Comparison of ENCODE assay signal across 14 cellular contexts in the genomic region with DNA sequence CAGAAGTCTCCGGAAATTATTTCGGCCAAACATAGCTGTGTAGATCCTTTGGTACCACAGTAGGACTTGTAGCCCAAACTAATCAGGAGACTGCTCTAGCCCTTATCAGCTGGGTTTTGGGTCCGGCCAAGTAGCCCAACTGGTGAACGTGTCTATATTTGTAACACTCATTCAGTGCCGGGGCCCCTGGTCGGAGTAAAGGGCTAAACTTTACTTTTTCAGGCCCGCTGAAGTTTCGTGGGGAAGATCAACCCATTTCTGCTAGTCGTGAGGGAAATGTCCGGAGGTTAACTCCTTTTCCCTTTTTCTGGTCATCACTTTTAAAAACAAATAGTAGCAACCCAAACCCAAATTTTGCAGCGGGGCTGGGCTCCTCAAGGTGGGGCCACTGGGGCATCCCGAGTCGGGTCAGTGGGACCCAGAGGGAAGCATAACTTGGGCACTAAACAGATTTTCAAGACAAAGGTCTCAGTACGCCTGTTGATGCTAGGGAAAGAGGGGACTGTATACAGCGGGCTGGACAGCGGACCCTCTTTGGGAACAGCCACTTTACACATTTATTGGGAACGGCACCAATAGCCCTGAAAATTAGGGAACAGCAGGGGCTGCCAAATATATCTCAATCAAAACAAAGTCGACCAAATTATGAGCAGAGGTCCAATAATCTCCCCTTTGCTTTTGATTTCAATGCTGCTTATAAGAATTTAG. TPM values are rescaled to one million over a fixed set of nuclear protein-coding genes. Genes with fewer than 3 reads are reported as not detected.
DNase-seq lines count a peak whose midpoint lies in the region; ATAC-seq, FAIRE-seq and TF ChIP-seq lines count a peak whose summit lies in the region.
"Had no signal": no experiment of that assay in that cellular context is flagged by ENCODE, and none has a peak within 500 bp of the region (broad histone marks: within the 10 kb centered on the region; RNA-seq: fewer than 3 reads in every experiment).

No MANE protein-coding gene starts in this region.

- H3K27ac Mint-ChIP-seq in stimulated activated naive CD8-positive, alpha-beta T cell treated with anti-CD3 and anti-CD28 coated beads, Interleukin-15, amount 100 ng/mL, for 72 hours, result no peak overlapping the region

- 8% methylated on average over 18 of the region's 18 CpGs; no CpG with 5 or more reads in 1 of the 2 experiments for WGBS in H1 (ENCODE audit: extremely low coverage in 1 of 2, insufficient coverage in 1 of 2, insufficient read length in 1 of 2, insufficient replicate concordance in 2 of 2, low coverage in 1 of 2, low lambda C conversion rate in 2 of 2, missing lambda C conversion rate in 1 of 2), 2 experiments

- peak overlapping the region; percentile 68 to 73; a peak in 2 of 4 replicates for H3K4me2 ChIP-seq in H1 (ENCODE audit: insufficient read depth in 1 of 2, low read depth in 2 of 2, low read length in 2 of 2)

- H2AK5ac ChIP-seq in H1 (ENCODE audit: low read depth, low read length), result no peak overlapping the region

- H3K4me3 ChIP-seq in NB4 (ENCODE audit: low read depth, low read length), result peak overlapping the region; percentile 60
- peak overlapping the region in 1 of 4 experiments; percentile 55; a peak in 2 of 8 replicates for H3K4me3 ChIP-seq in H1 (ENCODE audit: extremely low read depth in 1 of 4, insufficient read depth in 2 of 4, low read depth in 3 of 4, low read length in 4 of 4)

- H3K23me2 ChIP-seq in H1 (ENCODE audit: low read depth, low read length), result peaks cover 5% of the 10 kb centered on the region

- H3K9ac ChIP-seq in H1 (replicated peaks in 1 of 4; ENCODE audit: extremely low read depth in 1 of 4, low read depth in 3 of 4, low read length in 3 of 4), result no peak overlapping the region

- POLR2A ChIA-PET in H1 (lab: Charles Lee; ENCODE audit: partially characterized antibody), result interaction anchor here (1.3 to 2.0 kb wide), 3 partner anchors 10 to 16 kb away, joined by 3 to 15 read pairs (median 13); a partner anchor contains a TSS

- H3K9me3 ChIP-seq in H1 (ENCODE audit: insufficient read depth in 2 of 2, low read depth in 1 of 2, low read length in 1 of 2), result no peaks in the 10 kb centered on the region

- H4K5ac ChIP-seq in H1 (ENCODE audit: insufficient read length, low read depth, low read length), result no peak overlapping the region

- H2AFZ ChIP-seq in H1 (ENCODE audit: low read length), result no peak overlapping the region

- no peak overlapping the region for H2BK15ac ChIP-seq in H1 (ENCODE audit: low read length)

- ATAC-seq in stimulated activated naive CD8-positive, alpha-beta T cell treated with anti-CD3 and anti-CD28 coated beads, Interleukin-15, amount 100 ng/mL, for 72 hours, result no peak
- ATAC-seq in HG02852 (IDR thresholded peaks at IDR 0.05; ENCODE audit: unreplicated experiment), result no peak
- ATAC-seq in HG03159 (IDR thresholded peaks at IDR 0.05; ENCODE audit: unreplicated experiment), result no peak

- TF ChIP-seq RAD21 in H1 (IDR thresholded peaks at IDR 0.05 in 1 of 2, conservative IDR thresholded peaks at IDR 0.05 in 1 of 2; ENCODE audit: low read depth in 2 of 2, low read length in 2 of 2), result no peak

- H3K4me3 Mint-ChIP-seq in stimulated activated naive CD8-positive, alpha-beta T cell treated with anti-CD3 and anti-CD28 coated beads, Interleukin-15, amount 100 ng/mL, for 72 hours, result peak overlapping the region; percentile 77 to 82

- H3K56ac ChIP-seq in H1 (replicated peaks; ENCODE audit: insufficient read length, low read depth, low read length), result no peak overlapping the region

- H4K91ac ChIP-seq in H1 (replicated peaks; ENCODE audit: insufficient read length, low read length), result no peak overlapping the region

- H3K4ac ChIP-seq in H1 (replicated peaks; ENCODE audit: insufficient read length, low read depth, low read length), result no peak overlapping the region

- peaks cover 0 to 2% (median 0%) of the 10 kb centered on the region in 4 experiments; a peak in 1 of 8 replicates for H3K36me3 ChIP-seq in H1 (ENCODE audit: control insufficient read depth in 2 of 4, insufficient read depth in 4 of 4, low read length in 3 of 4)

- no peak for TF ChIP-seq EP300 in H1 (IDR thresholded peaks at IDR 0.05; ENCODE audit: borderline replicate concordance in 1 of 2, low read depth in 2 of 2, low read length in 2 of 2)

- no peak overlapping the region for H3K23ac ChIP-seq in H1 (ENCODE audit: insufficient read length)

- H3K18ac ChIP-seq in H1 (ENCODE audit: extremely low read depth, low read length), result no peak overlapping the region

- H3K27ac ChIP-seq in H1 (ENCODE audit: low read depth, low read length), result no peak overlapping the region

- CTCF ChIA-PET in H1 (lab: Charles Lee; ENCODE audit: partially characterized antibody), result interaction anchor here (0.7 to 6.4 kb wide), 7 partner anchors 8 to 317 kb away, joined by 3 to 112 read pairs (median 4); a partner anchor contains a TSS

- H4K8ac ChIP-seq in H1 (ENCODE audit: extremely low read depth, insufficient read depth, low read length), result no peak overlapping the region

- no peak overlapping the region for H2BK12ac ChIP-seq in H1 (ENCODE audit: low read depth, low read length)

- H3K27me3 ChIP-seq in H1 (replicated peaks in 1 of 4; ENCODE audit: control insufficient read depth in 3 of 4, extremely low read depth in 1 of 4, insufficient read depth in 3 of 4, low read length in 3 of 4), result peaks cover 84 to 94% (median 92%) of the 10 kb centered on the region in 4 experiments

- no peaks in the 10 kb centered on the region for H3K79me2 ChIP-seq in H1 (ENCODE audit: control insufficient read depth in 1 of 2, insufficient read depth in 2 of 2, low read length in 2 of 2)

- TF ChIP-seq CTCF in NB4 (IDR thresholded peaks at IDR 0.05; ENCODE audit: low read depth, low read length) (no peak), H1 (IDR thresholded peaks at IDR 0.05; ENCODE audit: control extremely low read depth in 1 of 3, insufficient read depth in 1 of 3, low read depth in 1 of 3, low read length in 3 of 3) (no peak)

- H3K79me1 ChIP-seq in H1 (ENCODE audit: low read depth, low read length), result no peaks in the 10 kb centered on the region

- H2BK120ac ChIP-seq in H1 (replicated peaks; ENCODE audit: low read depth, low read length), result no peak overlapping the region

- H2BK5ac ChIP-seq in H1 (ENCODE audit: low read depth, low read length), result no peak overlapping the region

- no peak for TF ChIP-seq POLR2A in NB4 (IDR thresholded peaks at IDR 0.05; ENCODE audit: extremely low read depth, insufficient read length)
- no peak for TF ChIP-seq POLR2A in H1 (IDR thresholded peaks at IDR 0.05; ENCODE audit: control extremely low read depth in 1 of 2, low read depth in 2 of 2, low read length in 2 of 2)

- peaks cover 4 to 5% of the 10 kb centered on the region in 2 experiments for H4K20me1 ChIP-seq in H1 (replicated peaks in 1 of 2; ENCODE audit: control insufficient read depth in 1 of 2, insufficient read depth in 2 of 2, low read length in 2 of 2)

- peaks cover 96% of the 10 kb centered on the region for H3K27me3 Mint-ChIP-seq in stimulated activated naive CD8-positive, alpha-beta T cell treated with anti-CD3 and anti-CD28 coated beads, Interleukin-15, amount 100 ng/mL, for 72 hours

- no peak for FAIRE-seq in H1 (lab: Jason Lieb, UNC)

- peaks cover 17 to 43% (median 21%) of the 10 kb centered on the region in 4 experiments for H3K4me1 ChIP-seq in H1 (replicated peaks in 1 of 4; ENCODE audit: control insufficient read depth in 3 of 4, insufficient read depth in 4 of 4, low read length in 3 of 4)

- no peak overlapping the region for H2BK20ac ChIP-seq in H1 (ENCODE audit: low read length)

- peak; percentile 57 for DNase-seq in activated CD8-positive, alpha-beta memory T cell treated with anti-CD3 and anti-CD28 coated beads, Interleukin-2, amount 50 U/mL, for 48 hours
- DNase-seq in activated CD8-positive, alpha-beta memory T cell treated with anti-CD3 and anti-CD28 coated beads for 24 hours, result no peak
- DNase-seq in NB4 (ENCODE audit: low read depth) (no peak), H1 (ENCODE audit: low read depth in 1 of 2, low spot score in 2 of 2) (peak in 1 of 2 experiments; percentile 50)
- DNase-seq in stimulated activated naive CD8-positive, alpha-beta T cell treated with anti-CD3 and anti-CD28 coated beads, Interleukin-15, amount 100 ng/mL, for 72 hours, result peak in 1 of 2 donors; percentile 14
- DNase-seq in stimulated activated naive CD4-positive, alpha-beta T cell treated with Interleukin-2 at 50 U/mL for 16 hours (lab: John Stamatoyannopoulos, UW), result no peak
- DNase-seq: effector CD4-positive, alpha-beta T cell; NCI-H446 treated with DMSO at 0.1 percent for 48 hours; stimulated activated CD4-positive, alpha-beta T cell treated with anti-CD3 and anti-CD28 coated beads, Interleukin-4, amount 100 ng/mL, for 4 hours had no signal

- peaks cover 73% of the 10 kb centered on the region for H3K4me1 Mint-ChIP-seq in stimulated activated naive CD8-positive, alpha-beta T cell treated with anti-CD3 and anti-CD28 coated beads, Interleukin-15, amount 100 ng/mL, for 72 hours

- no peak overlapping the region for H3K14ac ChIP-seq in H1 (ENCODE audit: insufficient read length)

- H3K9me3 Mint-ChIP-seq in stimulated activated naive CD8-positive, alpha-beta T cell treated with anti-CD3 and anti-CD28 coated beads, Interleukin-15, amount 100 ng/mL, for 72 hours, result no peaks in the 10 kb centered on the region

TF ChIP-seq in H1, 55 proteins besides CTCF, POLR2A, EP300 and RAD21 (continues in another document):
- TF ChIP-seq SP1 (IDR thresholded peaks at IDR 0.05; ENCODE audit: low read depth, low read length) (peak; percentile 10; the same call in 1 of the 2 replicates), CEBPB (IDR thresholded peaks at IDR 0.05; ENCODE audit: low read depth, low read length) (no peak)

RNA-seq across cellular contexts. Expression of a gene that starts 1.8 kb away (rescaled TPM):
- total RNA-seq in H1 (2021; fragmentation: NEBNext Ultra II Directional; extraction: Animal tissue kit (Norgen Biotek cat#: 25700)), result not detected in 2 replicates
- polyA plus RNA-seq in H1 (2011; rRNA removed), result not detected in 2 replicates
- polyA plus RNA-seq in H1 (2011; cell fraction: cytosol; rRNA removed), result not detected
- not detected for polyA plus RNA-seq in H1 (2011; cell fraction: nucleus; rRNA removed)
- not detected in 4 replicates for polyA plus RNA-seq in H1 (2012, experiment 1 of 2)
- not detected for polyA plus RNA-seq in H1 (2012, experiment 2 of 2)
- polyA plus RNA-seq in H1 (2013, experiment 1 of 2), result under 0.01 TPM
- polyA plus RNA-seq in H1 (2013, experiment 2 of 2), result 0.02 TPM
- polyA minus RNA-seq in H1 (2011; rRNA and poly(A)+ RNA removed), result not detected in 2 replicates
- polyA minus RNA-seq in H1 (2011; cell fraction: cytosol; rRNA and poly(A)+ RNA removed), result not detected
- polyA minus RNA-seq in H1 (2011; cell fraction: nucleus; rRNA and poly(A)+ RNA removed), result not detected
- total RNA-seq: glomerular endothelial cell, lung microvascular endothelial cell, progenitor cell of endocrine pancreas had no signal

RNA-seq across cellular contexts. Expression of a gene that starts 16.5 kb away (rescaled TPM):
- 0.56 and 0.80 TPM in 2 replicates for total RNA-seq in H1 (2021; fragmentation: NEBNext Ultra II Directional; extraction: Animal tissue kit (Norgen Biotek cat#: 25700))
- polyA plus RNA-seq in H1 (2011; rRNA removed), result 1.3 and 1.8 TPM in 2 replicates
- 1.2 TPM for polyA plus RNA-seq in H1 (2011; cell fraction: cytosol; rRNA removed)
- 0.91 TPM for polyA plus RNA-seq in H1 (2011; cell fraction: nucleus; rRNA removed)
- 0.92 to 1.1 TPM (median 0.95 TPM) in 3 of 4 replicates, not detected in the other for polyA plus RNA-seq in H1 (2012, experiment 1 of 2)
- polyA plus RNA-seq in H1 (2012, experiment 2 of 2), result 2.7 TPM
- 1.8 TPM for polyA plus RNA-seq in H1 (2013, experiment 1 of 2)
- polyA plus RNA-seq in H1 (2013, experiment 2 of 2), result 1.4 TPM
- 0.63 TPM in 1 of 2 replicates, not detected in the other for polyA minus RNA-seq in H1 (2011; rRNA and poly(A)+ RNA removed)
- not detected for polyA minus RNA-seq in H1 (2011; cell fraction: cytosol; rRNA and poly(A)+ RNA removed)
- not detected for polyA minus RNA-seq in H1 (2011; cell fraction: nucleus; rRNA and poly(A)+ RNA removed)
